ENCODE assay signal across 1 cellular context in the genomic region with DNA sequence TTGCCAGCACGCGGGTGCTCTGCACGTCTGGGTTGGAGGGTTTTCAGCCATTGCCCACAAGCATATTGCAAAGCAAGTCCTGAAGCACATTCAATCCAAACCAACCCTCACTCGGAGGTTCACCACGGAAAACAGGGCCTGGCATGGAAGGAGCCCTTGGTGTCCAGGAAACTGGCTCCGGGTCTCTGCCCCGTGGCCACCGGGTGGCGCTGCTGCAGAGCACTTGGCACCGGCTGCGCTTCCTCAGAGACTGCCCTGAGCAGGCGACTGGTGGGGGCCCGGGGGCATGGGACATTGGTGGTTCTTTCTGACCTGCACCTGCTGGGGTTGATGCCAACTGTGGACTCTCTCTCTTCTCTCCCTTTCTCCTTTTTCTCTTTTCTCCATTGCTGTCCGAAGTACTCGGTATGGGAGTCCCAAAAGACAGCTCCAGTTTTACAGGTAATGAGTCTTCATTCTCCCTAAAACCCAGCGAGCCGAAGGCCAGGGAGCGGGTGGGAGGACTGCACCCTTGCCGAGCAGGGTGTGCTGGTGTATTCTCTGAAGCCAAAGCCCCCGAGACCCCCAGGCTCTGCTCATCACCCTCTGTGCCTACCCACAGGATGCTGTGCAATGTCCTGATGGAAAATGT.
A peak's percentile ranks its signal among the peaks of the same experiment; 100 is the strongest.
TF ChIP-seq lines count a peak whose summit lies in the region.

No MANE protein-coding gene starts in this region.

TF ChIP-seq in H1, 55 proteins besides CTCF, POLR2A, EP300 and RAD21:
- TF ChIP-seq SAP30 (IDR thresholded peaks at IDR 0.05; ENCODE audit: insufficient read depth, insufficient replicate concordance, low read length) (no peak), KDM1A (IDR thresholded peaks at IDR 0.05; ENCODE audit: borderline replicate concordance, low read length) (no peak), RXRA (IDR thresholded peaks at IDR 0.05; ENCODE audit: insufficient read depth, low read depth, low read length) (no peak), TBP (IDR thresholded peaks at IDR 0.05; ENCODE audit: low read depth, low read length) (no peak), NRF1 (IDR thresholded peaks at IDR 0.05; ENCODE audit: low read depth, low read length) (no peak), YY1 (IDR thresholded peaks at IDR 0.05; ENCODE audit: low read depth, low read length) (peak; percentile 15; the same call in 1 of the 2 replicates), GABPA (IDR thresholded peaks at IDR 0.05; ENCODE audit: borderline replicate concordance, insufficient read depth, low read length) (peak; percentile 81), ZNF274 (IDR thresholded peaks at IDR 0.05; ENCODE audit: borderline replicate concordance, extremely low read depth, low read length) (no peak)
- TF ChIP-seq, protein P1, sequence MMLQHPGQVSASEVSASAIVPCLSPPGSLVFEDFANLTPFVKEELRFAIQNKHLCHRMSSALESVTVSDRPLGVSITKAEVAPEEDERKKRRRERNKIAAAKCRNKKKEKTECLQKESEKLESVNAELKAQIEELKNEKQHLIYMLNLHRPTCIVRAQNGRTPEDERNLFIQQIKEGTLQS (IDR thresholded peaks at IDR 0.05; ENCODE audit: insufficient read depth, low read depth, low read length) = no peak
